Comparison of ENCODE assay signal across 8 cellular contexts in genomic region chr5:134561871-134562296, GRCh38. TPM values are rescaled to one million over a fixed set of nuclear protein-coding genes. Genes with fewer than 3 reads are reported as not detected.
DNase-seq lines count a peak whose midpoint lies in the region; ATAC-seq and TF ChIP-seq lines count a peak whose summit lies in the region.

No MANE protein-coding gene starts in this region.

- no peaks in the 10 kb centered on the region for H3K9me2 ChIP-seq in MM.1S (replicated peaks; ENCODE audit: insufficient read depth, low read length)

- no peak overlapping the region for H3K4me3 ChIP-seq in MM.1S (ENCODE audit: low read length)
- no peak overlapping the region for H3K4me3 ChIP-seq in epithelial cell of proximal tubule (ENCODE audit: low read depth, low read length)
- no peak overlapping the region for H3K4me3 ChIP-seq in psoas muscle

- no peak overlapping the region for H3K4me2 ChIP-seq in MM.1S (ENCODE audit: low read depth, low read length)

- H4K20me1 ChIP-seq in MM.1S (ENCODE audit: insufficient read depth, low read length), result no peaks in the 10 kb centered on the region

- peak; percentile 54 to 76 (median 66) for ATAC-seq in psoas muscle
- ATAC-seq in GM21390 (IDR thresholded peaks at IDR 0.05; ENCODE audit: unreplicated experiment), result no peak

- H3K9ac ChIP-seq in MM.1S (ENCODE audit: low read length), result no peak overlapping the region

- H3K27ac ChIP-seq in MM.1S (ENCODE audit: low read length) (no peak overlapping the region), psoas muscle (peak overlapping the region; percentile 27)

- DNase-seq in DMS53 (lab: John Stamatoyannopoulos, UW), result peak; percentile 35
- DNase-seq in DMS53 treated with DMSO at 0.1 percent for 48 hours (lab: John Stamatoyannopoulos, UW; ENCODE audit: unreplicated experiment), result no peak
- no peak for DNase-seq in MM.1S
- DNase-seq in epithelial cell of proximal tubule (ENCODE audit: low read depth), result no peak
- DNase-seq in psoas muscle, result peak in 1 of 2 donors; percentile 63
- no peak for DNase-seq in activated CD4-positive, alpha-beta T cell treated with anti-CD3 and anti-CD28 coated beads, Interleukin-2, amount 50 U/mL, for 48 hours
- no peak for DNase-seq in putamen (ENCODE audit: low spot score)

- no peaks in the 10 kb centered on the region for H3K9me3 ChIP-seq in MM.1S (replicated peaks; ENCODE audit: insufficient read depth, low read length)
- no peaks in the 10 kb centered on the region for H3K9me3 ChIP-seq in psoas muscle

- no peaks in the 10 kb centered on the region for H3K79me2 ChIP-seq in MM.1S (ENCODE audit: low read length)

- H3F3A ChIP-seq in MM.1S (ENCODE audit: insufficient read depth, low read length), result no peaks in the 10 kb centered on the region

- H3K27me3 ChIP-seq in MM.1S (replicated peaks; ENCODE audit: insufficient read depth, low read length) (no peaks in the 10 kb centered on the region), psoas muscle (ENCODE audit: insufficient read depth in 3 of 3, low read length in 2 of 3) (no peaks in the 10 kb centered on the region)

- WGBS in psoas muscle, 3 donors, result 45 to 58% (median 53%) methylated on average over 9 of the region's 9 CpGs

- no peaks in the 10 kb centered on the region for H3K4me1 ChIP-seq in MM.1S (ENCODE audit: low read length)
- H3K4me1 ChIP-seq in psoas muscle, result peaks cover 7% of the 10 kb centered on the region

- H3K36me3 ChIP-seq in MM.1S (replicated peaks; ENCODE audit: insufficient read depth, low read length) (no peaks in the 10 kb centered on the region), psoas muscle (ENCODE audit: insufficient read depth in 1 of 2, low read depth in 1 of 2) (peaks cover 0 to 72% of the 10 kb centered on the region in 2 donors)

- no peak overlapping the region for H2AFZ ChIP-seq in MM.1S (ENCODE audit: low read length)

- intact Hi-C loops in psoas muscle (cut with DNase I), result no loop called here

- TF ChIP-seq CTCF in MM.1S (IDR thresholded peaks at IDR 0.05; ENCODE audit: low read length) (peak; percentile 22), epithelial cell of proximal tubule (conservative IDR thresholded peaks at IDR 0.05; ENCODE audit: low read depth, low read length) (peak; percentile 69), psoas muscle (IDR thresholded peaks at IDR 0.05) (peak; percentile 42)

RNA-seq across cellular contexts. Expression of gene JADE2, which starts 36.4 kb away (rescaled TPM):
- total RNA-seq in epithelial cell of proximal tubule (20.3 and 21.6 TPM in 2 replicates), psoas muscle (10 to 100 TPM in 3 of 4 donors, 1 to 10 TPM in 1; 10.0 to 15.1 (median 14.4) TPM)
- 10 to 100 TPM in 1 of 3 donors, 1 to 10 TPM in 2; 5.0 to 10.1 (median 6.0) TPM for polyA plus RNA-seq in psoas muscle
